ENCODE assay signal across 23 cellular contexts in genomic region chr7:135205850-135206249, GRCh38. TPM values are rescaled to one million over a fixed set of nuclear protein-coding genes. Genes with fewer than 3 reads are reported as not detected.
A peak's percentile ranks its signal among the peaks of the same experiment; 100 is the strongest.
DNase-seq lines count a peak whose midpoint lies in the region; ATAC-seq, FAIRE-seq and TF ChIP-seq lines count a peak whose summit lies in the region.
"Had no signal": no experiment of that assay in that cellular context is flagged by ENCODE, and none has a peak within 500 bp of the region (broad histone marks: within the 10 kb centered on the region; RNA-seq: fewer than 3 reads in every experiment).

No MANE protein-coding gene starts in this region.

- no peaks in the 10 kb centered on the region for H3F3A ChIP-seq in OCI-LY1 (ENCODE audit: insufficient read depth, low read length)

- no peak overlapping the region for H2BK15ac ChIP-seq in H1 (ENCODE audit: low read length)
- no peak overlapping the region for H2BK15ac ChIP-seq in mesenchymal stem cell (ENCODE audit: low read depth, poor library complexity, severe bottlenecking)

- no peak overlapping the region for H2AK5ac ChIP-seq in H1 (ENCODE audit: low read depth, low read length)
- peak overlapping the region; percentile 10 for H2AK5ac ChIP-seq in mesenchymal stem cell (ENCODE audit: low read length, severe bottlenecking)

- no peak for TF ChIP-seq POLR2A in H1 (IDR thresholded peaks at IDR 0.05; ENCODE audit: control extremely low read depth in 1 of 2, low read depth in 2 of 2, low read length in 2 of 2)

- intact Hi-C loops in upper lobe of right lung (cut with DNase I) = no loop called here

- H3K79me2 ChIP-seq in OCI-LY1 (ENCODE audit: insufficient read depth, low read length) (no peaks in the 10 kb centered on the region), H1 (ENCODE audit: control insufficient read depth in 1 of 2, insufficient read depth in 2 of 2, low read length in 2 of 2) (no peaks in the 10 kb centered on the region)

- H3K27ac ChIP-seq in OCI-LY1 (ENCODE audit: low read depth, low read length, poor library complexity, severe bottlenecking) (peak overlapping the region; percentile 4), H1 (ENCODE audit: low read depth, low read length) (no peak overlapping the region), mesenchymal stem cell (ENCODE audit: low read length, poor library complexity, severe bottlenecking) (no peak overlapping the region), upper lobe of right lung (peak overlapping the region; percentile 56)
- H3K27ac ChIP-seq: RWPE1 had no signal

- DNase-seq in H1 (ENCODE audit: low read depth in 1 of 2, low spot score in 2 of 2) = no peak
- no peak for DNase-seq in mesenchymal stem cell
- DNase-seq in upper lobe of right lung = no peak
- no peak for DNase-seq in HuH-7 (ENCODE audit: low spot score)
- DNase-seq in islet precursor cell = no peak
- DNase-seq: DMS 273 treated with DMSO at 0.1 percent for 48 hours, DND-41, GOT3, Karpas-422, NCI-H1417 treated with DMSO at 0.1 percent for 48 hours, NCI-H187 treated with DMSO at 0.1 percent for 48 hours, NCI-H524, NCI-H82, PC-3, SIG-M5 had no signal

- WGBS in H1 (ENCODE audit: extremely low coverage in 1 of 2, insufficient coverage in 1 of 2, insufficient read length in 1 of 2, insufficient replicate concordance in 2 of 2, low coverage in 1 of 2, low lambda C conversion rate in 2 of 2, missing lambda C conversion rate in 1 of 2), 2 experiments = 95% methylated on average over 8 of the region's 8 CpGs; no CpG with 5 or more reads in 1 of the 2 experiments
- 98% methylated on average over 8 of the region's 8 CpGs for WGBS in mesenchymal stem cell

- no peak overlapping the region for H3K14ac ChIP-seq in H1 (ENCODE audit: insufficient read length)
- no peak overlapping the region for H3K14ac ChIP-seq in mesenchymal stem cell (ENCODE audit: low read length in 2 of 2)

- no peak for TF ChIP-seq RAD21 in H1 (IDR thresholded peaks at IDR 0.05 in 1 of 2, conservative IDR thresholded peaks at IDR 0.05 in 1 of 2; ENCODE audit: low read depth in 2 of 2, low read length in 2 of 2)

- no peaks in the 10 kb centered on the region for H3K9me3 ChIP-seq in OCI-LY1 (ENCODE audit: low read length)
- H3K9me3 ChIP-seq in H1 (ENCODE audit: insufficient read depth in 2 of 2, low read depth in 1 of 2, low read length in 1 of 2) = no peaks in the 10 kb centered on the region
- H3K9me3 ChIP-seq in mesenchymal stem cell (ENCODE audit: control insufficient read depth, low read length) = no peaks in the 10 kb centered on the region
- no peaks in the 10 kb centered on the region for H3K9me3 ChIP-seq in upper lobe of right lung

- H2BK12ac ChIP-seq in H1 (ENCODE audit: low read depth, low read length) (no peak overlapping the region), mesenchymal stem cell (ENCODE audit: low read length in 2 of 2) (no peak overlapping the region)

- H3K4ac ChIP-seq in H1 (replicated peaks; ENCODE audit: insufficient read length, low read depth, low read length) (no peak overlapping the region), mesenchymal stem cell (ENCODE audit: low read depth in 1 of 2, low read length in 2 of 2) (no peak overlapping the region)

- ATAC-seq in upper lobe of right lung (no peak), HG03378 (IDR thresholded peaks at IDR 0.05; ENCODE audit: unreplicated experiment) (no peak)
- ATAC-seq: PC-3, SK-N-SH treated with all-trans-retinoic acid at 6 μM for 48 hours had no signal

- no peak for FAIRE-seq in H1 (lab: Jason Lieb, UNC)
- FAIRE-seq: G401.6, HTR-8/SVneo had no signal

- H4K8ac ChIP-seq in H1 (ENCODE audit: extremely low read depth, insufficient read depth, low read length) = peak overlapping the region; percentile 58; the same call in 1 of the 2 replicates
- no peak overlapping the region for H4K8ac ChIP-seq in mesenchymal stem cell (ENCODE audit: low read length)

- H2AFZ ChIP-seq in OCI-LY1 (ENCODE audit: low read length) (no peak overlapping the region), H1 (ENCODE audit: low read length) (no peak overlapping the region), mesenchymal stem cell (ENCODE audit: low read depth, low read length) (no peak overlapping the region)

- H4K5ac ChIP-seq in H1 (ENCODE audit: insufficient read length, low read depth, low read length) = no peak overlapping the region

- no peak for TF ChIP-seq EP300 in H1 (IDR thresholded peaks at IDR 0.05; ENCODE audit: borderline replicate concordance in 1 of 2, low read depth in 2 of 2, low read length in 2 of 2)

- POLR2A ChIA-PET in H1 (lab: Charles Lee; ENCODE audit: partially characterized antibody) = interaction anchor here (1.2 kb wide), 1 partner anchor 18 kb away, joined by 3 read pairs; no protein-coding TSS in a partner anchor

- no peak overlapping the region for H2BK120ac ChIP-seq in H1 (replicated peaks; ENCODE audit: low read depth, low read length)
- no peak overlapping the region for H2BK120ac ChIP-seq in mesenchymal stem cell (ENCODE audit: low read depth, low read length)

- H3K4me1 ChIP-seq in OCI-LY1 (ENCODE audit: insufficient read depth, low read length, severe bottlenecking) = peaks cover 57% of the 10 kb centered on the region
- no peaks in the 10 kb centered on the region for H3K4me1 ChIP-seq in H1 (replicated peaks in 1 of 4; ENCODE audit: control insufficient read depth in 3 of 4, insufficient read depth in 4 of 4, low read length in 3 of 4)
- peaks cover 37% of the 10 kb centered on the region for H3K4me1 ChIP-seq in mesenchymal stem cell (ENCODE audit: control insufficient read depth, insufficient read depth, low read depth, low read length)
- peaks cover 51% of the 10 kb centered on the region for H3K4me1 ChIP-seq in upper lobe of right lung

- TF ChIP-seq CTCF in OCI-LY1 (IDR thresholded peaks at IDR 0.05; ENCODE audit: low read length) (no peak), H1 (IDR thresholded peaks at IDR 0.05; ENCODE audit: control extremely low read depth in 1 of 3, insufficient read depth in 1 of 3, low read depth in 1 of 3, low read length in 3 of 3) (no peak), upper lobe of right lung (IDR thresholded peaks at IDR 0.05) (no peak)

- H3K4me2 ChIP-seq in OCI-LY1 (ENCODE audit: low read length) = peak overlapping the region; percentile 10; the same call in 1 of the 2 replicates
- no peak overlapping the region for H3K4me2 ChIP-seq in H1 (ENCODE audit: insufficient read depth in 1 of 2, low read depth in 2 of 2, low read length in 2 of 2)
- H3K4me2 ChIP-seq in mesenchymal stem cell (ENCODE audit: low read length, poor library complexity, severe bottlenecking) = no peak overlapping the region

- H3K79me1 ChIP-seq in H1 (ENCODE audit: low read depth, low read length) (no peaks in the 10 kb centered on the region), mesenchymal stem cell (replicated peaks; ENCODE audit: low read length, poor library complexity, severe bottlenecking) (peaks cover 12% of the 10 kb centered on the region)

- no peak overlapping the region for H4K91ac ChIP-seq in H1 (replicated peaks; ENCODE audit: insufficient read length, low read length)
- H4K91ac ChIP-seq in mesenchymal stem cell (ENCODE audit: low read length) = no peak overlapping the region

- H2BK5ac ChIP-seq in H1 (ENCODE audit: low read depth, low read length) = no peak overlapping the region
- H2BK5ac ChIP-seq in mesenchymal stem cell (ENCODE audit: low read depth, low read length, poor library complexity, severe bottlenecking) = no peak overlapping the region

- no peak overlapping the region for H3K56ac ChIP-seq in H1 (replicated peaks; ENCODE audit: insufficient read length, low read depth, low read length)

- H3K9ac ChIP-seq in OCI-LY1 (ENCODE audit: low read length) (no peak overlapping the region), H1 (replicated peaks in 1 of 4; ENCODE audit: extremely low read depth in 1 of 4, low read depth in 3 of 4, low read length in 3 of 4) (no peak overlapping the region), mesenchymal stem cell (ENCODE audit: low read length) (no peak overlapping the region)

- H3K27me3 ChIP-seq in OCI-LY1 (ENCODE audit: insufficient read depth, low read length) = no peaks in the 10 kb centered on the region
- peaks cover 0 to 6% (median 2%) of the 10 kb centered on the region in 4 experiments; a peak in 5 of 7 replicates for H3K27me3 ChIP-seq in H1 (replicated peaks in 1 of 4; ENCODE audit: control insufficient read depth in 3 of 4, extremely low read depth in 1 of 4, insufficient read depth in 3 of 4, low read length in 3 of 4)
- H3K27me3 ChIP-seq in mesenchymal stem cell (ENCODE audit: control insufficient read depth in 1 of 2, insufficient read depth in 1 of 2, low read length in 2 of 2) = no peaks in the 10 kb centered on the region
- H3K27me3 ChIP-seq in upper lobe of right lung = no peaks in the 10 kb centered on the region

- CTCF ChIA-PET in H1 (lab: Charles Lee; ENCODE audit: partially characterized antibody) = interaction anchor here (0.9 to 2.4 kb wide), 4 partner anchors 11 to 181 kb away, joined by 3 to 7 read pairs (median 4); partner anchors contain the start of gene STRA8

- H3K9me2 ChIP-seq in OCI-LY1 (ENCODE audit: low read depth, low read length) = no peaks in the 10 kb centered on the region

- H3K23me2 ChIP-seq in H1 (ENCODE audit: low read depth, low read length) = peaks cover 2% of the 10 kb centered on the region; the same call in 1 of the 2 replicates

- H3K4me3 ChIP-seq in OCI-LY1 (ENCODE audit: low read depth, low read length, poor library complexity, severe bottlenecking) (no peak overlapping the region), H1 (ENCODE audit: extremely low read depth in 1 of 4, insufficient read depth in 2 of 4, low read depth in 3 of 4, low read length in 4 of 4) (no peak overlapping the region), mesenchymal stem cell (ENCODE audit: insufficient read depth in 1 of 2, low read depth in 1 of 2, low read length in 2 of 2) (no peak overlapping the region), upper lobe of right lung (no peak overlapping the region)

- no peak overlapping the region for H2BK20ac ChIP-seq in H1 (ENCODE audit: low read length)

- H3K23ac ChIP-seq in H1 (ENCODE audit: insufficient read length) (no peak overlapping the region), mesenchymal stem cell (ENCODE audit: low read length in 2 of 2) (no peak overlapping the region)

- H3K36me3 ChIP-seq in OCI-LY1 (ENCODE audit: insufficient read depth, low read length) = peaks cover 58% of the 10 kb centered on the region
- H3K36me3 ChIP-seq in H1 (ENCODE audit: control insufficient read depth in 2 of 4, insufficient read depth in 4 of 4, low read length in 3 of 4) = peaks cover 0 to 3% (median 0%) of the 10 kb centered on the region in 4 experiments; a peak in 1 of 8 replicates
- peaks cover 26 to 72% of the 10 kb centered on the region in 2 experiments for H3K36me3 ChIP-seq in mesenchymal stem cell (ENCODE audit: control insufficient read depth in 1 of 2, insufficient read depth in 2 of 2, low read depth in 1 of 2, low read length in 2 of 2)
- peaks cover 26% of the 10 kb centered on the region for H3K36me3 ChIP-seq in upper lobe of right lung

- H4K20me1 ChIP-seq in OCI-LY1 (ENCODE audit: insufficient read depth, low read length) (no peaks in the 10 kb centered on the region), H1 (replicated peaks in 1 of 2; ENCODE audit: control insufficient read depth in 1 of 2, insufficient read depth in 2 of 2, low read length in 2 of 2) (peaks cover 0 to 1% of the 10 kb centered on the region in 2 experiments)

- H3K18ac ChIP-seq in H1 (ENCODE audit: extremely low read depth, low read length) (no peak overlapping the region), mesenchymal stem cell (ENCODE audit: low read depth in 1 of 2, low read length in 2 of 2) (no peak overlapping the region)

RNA-seq across cellular contexts. Expression of gene WDR91, which starts 5.5 kb away (rescaled TPM):
- 12.7 and 14.7 TPM in 2 replicates for total RNA-seq in H1 (2021; fragmentation: NEBNext Ultra II Directional; extraction: Animal tissue kit (Norgen Biotek cat#: 25700))
- polyA plus RNA-seq in H1 (2011; rRNA removed) = 8.2 and 11.2 TPM in 2 replicates
- polyA plus RNA-seq in H1 (2011; cell fraction: cytosol; rRNA removed) = 13.0 TPM
- 38.4 TPM for polyA plus RNA-seq in H1 (2011; cell fraction: nucleus; rRNA removed)
- 4.8 to 9.7 TPM (median 9.0 TPM) in 4 replicates for polyA plus RNA-seq in H1 (2012, experiment 1 of 2)
- polyA plus RNA-seq in H1 (2012, experiment 2 of 2) = 6.7 TPM
- polyA plus RNA-seq in H1 (2013, experiment 1 of 2) = 5.7 TPM
- 5.6 TPM for polyA plus RNA-seq in H1 (2013, experiment 2 of 2)
- polyA minus RNA-seq in H1 (2011; rRNA and poly(A)+ RNA removed) = 13.2 and 16.6 TPM in 2 replicates
- 6.8 TPM for polyA minus RNA-seq in H1 (2011; cell fraction: cytosol; rRNA and poly(A)+ RNA removed)
- 10.2 TPM for polyA minus RNA-seq in H1 (2011; cell fraction: nucleus; rRNA and poly(A)+ RNA removed)
- 4.2 TPM for polyA plus RNA-seq in mesenchymal stem cell (2013, experiment 1 of 2)
- 4.1 TPM for polyA plus RNA-seq in mesenchymal stem cell (2013, experiment 2 of 2)
- 30.0 TPM for total RNA-seq in upper lobe of right lung

RNA-seq across cellular contexts. Expression of gene STRA8, which starts 27.8 kb away (rescaled TPM):
- not detected in 2 replicates for total RNA-seq in H1 (2021; fragmentation: NEBNext Ultra II Directional; extraction: Animal tissue kit (Norgen Biotek cat#: 25700))
- not detected in 2 replicates for polyA plus RNA-seq in H1 (2011; rRNA removed)
- not detected for polyA plus RNA-seq in H1 (2011; cell fraction: cytosol; rRNA removed)
- not detected for polyA plus RNA-seq in H1 (2011; cell fraction: nucleus; rRNA removed)
- polyA plus RNA-seq in H1 (2012, experiment 1 of 2) = not detected in 4 replicates
- polyA plus RNA-seq in H1 (2012, experiment 2 of 2) = not detected
- polyA plus RNA-seq in H1 (2013, experiment 1 of 2) = not detected
- not detected for polyA plus RNA-seq in H1 (2013, experiment 2 of 2)
- polyA minus RNA-seq in H1 (2011; rRNA and poly(A)+ RNA removed) = not detected in 2 replicates
- polyA minus RNA-seq in H1 (2011; cell fraction: cytosol; rRNA and poly(A)+ RNA removed) = not detected
- not detected for polyA minus RNA-seq in H1 (2011; cell fraction: nucleus; rRNA and poly(A)+ RNA removed)
- not detected for polyA plus RNA-seq in mesenchymal stem cell (2013, experiment 1 of 2)
- polyA plus RNA-seq in mesenchymal stem cell (2013, experiment 2 of 2) = not detected
- not detected for total RNA-seq in upper lobe of right lung
- total RNA-seq: MCF 10A, PC-3 had no signal
- polyA plus RNA-seq: IgD-negative memory B cell had no signal

RNA-seq across cellular contexts. Expression of gene CYREN, which starts 35.3 kb away (rescaled TPM):
- total RNA-seq in H1 (2021; fragmentation: NEBNext Ultra II Directional; extraction: Animal tissue kit (Norgen Biotek cat#: 25700)) = 46.0 and 46.2 TPM in 2 replicates
- 25.1 and 29.1 TPM in 2 replicates for polyA plus RNA-seq in H1 (2011; rRNA removed)
- polyA plus RNA-seq in H1 (2011; cell fraction: cytosol; rRNA removed) = 36.9 TPM
- polyA plus RNA-seq in H1 (2011; cell fraction: nucleus; rRNA removed) = 32.3 TPM
- 33.1 to 39.0 TPM (median 34.3 TPM) in 4 replicates for polyA plus RNA-seq in H1 (2012, experiment 1 of 2)
- polyA plus RNA-seq in H1 (2012, experiment 2 of 2) = 21.8 TPM
- polyA plus RNA-seq in H1 (2013, experiment 1 of 2) = 24.2 TPM
- 23.4 TPM for polyA plus RNA-seq in H1 (2013, experiment 2 of 2)
- 52.3 and 54.6 TPM in 2 replicates for polyA minus RNA-seq in H1 (2011; rRNA and poly(A)+ RNA removed)
- 33.2 TPM for polyA minus RNA-seq in H1 (2011; cell fraction: cytosol; rRNA and poly(A)+ RNA removed)
- 61.4 TPM for polyA minus RNA-seq in H1 (2011; cell fraction: nucleus; rRNA and poly(A)+ RNA removed)
- polyA plus RNA-seq in mesenchymal stem cell (2013, experiment 1 of 2) = 23.2 TPM
- 23.5 TPM for polyA plus RNA-seq in mesenchymal stem cell (2013, experiment 2 of 2)
- 39.3 TPM for total RNA-seq in upper lobe of right lung

RNA-seq across cellular contexts. Expression of gene TMEM140, which starts 58.0 kb away (rescaled TPM):
- total RNA-seq in H1 (2021; fragmentation: NEBNext Ultra II Directional; extraction: Animal tissue kit (Norgen Biotek cat#: 25700)) = not detected in 2 replicates
- not detected in 2 replicates for polyA plus RNA-seq in H1 (2011; rRNA removed)
- polyA plus RNA-seq in H1 (2011; cell fraction: cytosol; rRNA removed) = not detected
- polyA plus RNA-seq in H1 (2011; cell fraction: nucleus; rRNA removed) = not detected
- polyA plus RNA-seq in H1 (2012, experiment 1 of 2) = 9.2 to 11.8 TPM (median 11.1 TPM) in 4 replicates
- 3.7 TPM for polyA plus RNA-seq in H1 (2012, experiment 2 of 2)
- polyA plus RNA-seq in H1 (2013, experiment 1 of 2) = not detected
- not detected for polyA plus RNA-seq in H1 (2013, experiment 2 of 2)
- polyA minus RNA-seq in H1 (2011; rRNA and poly(A)+ RNA removed) = 0.09 TPM in 1 of 2 replicates, not detected in the other
- polyA minus RNA-seq in H1 (2011; cell fraction: cytosol; rRNA and poly(A)+ RNA removed) = not detected
- not detected for polyA minus RNA-seq in H1 (2011; cell fraction: nucleus; rRNA and poly(A)+ RNA removed)
- 3.2 TPM for polyA plus RNA-seq in mesenchymal stem cell (2013, experiment 1 of 2)
- 3.7 TPM for polyA plus RNA-seq in mesenchymal stem cell (2013, experiment 2 of 2)
- total RNA-seq in upper lobe of right lung = 31.2 TPM
- total RNA-seq: MCF 10A, PC-3 had no signal

Comparison
In these comparisons a context has a peak if more than half of its experiments do, and no peak if none do; other contexts are left out.
1. H3K27ac ChIP-seq: peak in OCI-LY1 (single experiment) and upper lobe of right lung (single experiment); none in H1 (single experiment) and mesenchymal stem cell (single experiment).